30 cellular contexts compared by ENCODE assay signal in genomic region chr1:217096200-217096599, GRCh38.
"Had no signal": no experiment of that assay in that cellular context is flagged by ENCODE, and none has a peak within 500 bp of the region (broad histone marks: within the 10 kb centered on the region; RNA-seq: fewer than 3 reads in every experiment).

No MANE protein-coding gene starts in this region.

- H3K9me3 Mint-ChIP-seq: activated CD4-positive, alpha-beta T cell treated with anti-CD3 and anti-CD28 coated beads, Interleukin-2, amount 10 ng/mL, durations not matched to agents 24 days and 14 days; activated T-helper 2 cell treated with anti-CD3 and anti-CD28 coated beads, Interferon-gamma antibody, Interleukin-2, Interleukin-4, amounts not matched to agents 10 μg/mL and 5 μg/mL and 100 μg/mL, durations not matched to agents 14 hours and 24 hours and 36 hours had no signal

- H3K4me2 ChIP-seq: PC-9 had no signal

- H3K9me3 ChIP-seq: adrenal gland, MG63, SJCRH30 had no signal

- H3K27ac ChIP-seq: adrenal gland, PC-9, RWPE1, SJCRH30, SK-N-MC had no signal

- H3K4me1 ChIP-seq: adrenal gland, SJCRH30 had no signal

- H3K36me3 ChIP-seq: adrenal gland, MG63, SJCRH30 had no signal

- H3K27ac Mint-ChIP-seq: activated CD4-positive, alpha-beta T cell treated with anti-CD3 and anti-CD28 coated beads, Interleukin-2, amount 10 ng/mL, durations not matched to agents 24 days and 14 days; activated CD8-positive, alpha-beta T cell treated with anti-CD3 and anti-CD28 coated beads for 36 hours; activated naive CD4-positive, alpha-beta T cell treated with anti-CD3 and anti-CD28 coated beads, Interleukin-2, amount 50 U/mL, for 72 hours; activated T-helper 2 cell treated with anti-CD3 and anti-CD28 coated beads, Interferon-gamma antibody, Interleukin-2, Interleukin-4, amounts not matched to agents 10 μg/mL and 5 μg/mL and 100 μg/mL, durations not matched to agents 14 hours and 24 hours and 36 hours; brain had no signal

- ATAC-seq: activated CD8-positive, alpha-beta T cell treated with anti-CD3 and anti-CD28 coated beads for 36 hours; activated naive CD4-positive, alpha-beta T cell treated with anti-CD3 and anti-CD28 coated beads, Interleukin-2, amount 50 U/mL, for 72 hours had no signal

- H3K4me1 Mint-ChIP-seq: activated CD4-positive, alpha-beta T cell treated with anti-CD3 and anti-CD28 coated beads, Interleukin-2, amount 10 ng/mL, durations not matched to agents 24 days and 14 days had no signal

- H3K4me3 ChIP-seq: adrenal gland, MG63, PC-9, SJCRH30, SK-N-MC had no signal

- DNase-seq: activated CD4-positive, alpha-beta T cell treated with anti-CD3 and anti-CD28 coated beads, Interleukin-2, amount 10 ng/mL, durations not matched to agents 24 days and 14 days; activated CD4-positive, alpha-beta T cell treated with anti-CD3 and anti-CD28 coated beads, Interleukin-2, amount 50 U/mL, for 4 hours; activated CD8-positive, alpha-beta T cell treated with anti-CD3 and anti-CD28 coated beads for 36 hours; activated gamma-delta T cell; activated naive CD4-positive, alpha-beta T cell treated with Interleukin-2 at 50 U/mL for 16 hours; activated T-cell treated with anti-CD3 and anti-CD28 coated beads, Interleukin-2, amount 50 U/mL, for 1 hour; adrenal gland; central memory CD4-positive, alpha-beta T cell; Kasumi-1; MG63; NCI-H1048; NCI-H1436 treated with DMSO at 0.1 percent for 48 hours; NCI-H1694 treated with DMSO at 0.1 percent for 48 hours; NCI-H2029; NCI-H2171; NCI-H510A; NCI-H526; NCI-H748 treated with DMSO at 0.1 percent for 48 hours; PC-9; SHP77; SJCRH30; T1000 had no signal

- H2AFZ ChIP-seq: PC-9 had no signal

- FAIRE-seq: astrocyte, RCC 7860, TTC549 had no signal

- H3K27me3 ChIP-seq: adrenal gland, MG63, SJCRH30 had no signal

- H3K4me3 Mint-ChIP-seq: activated CD4-positive, alpha-beta T cell treated with anti-CD3 and anti-CD28 coated beads, Interleukin-2, amount 10 ng/mL, durations not matched to agents 24 days and 14 days; activated CD8-positive, alpha-beta T cell treated with anti-CD3 and anti-CD28 coated beads for 36 hours; brain had no signal
